In genomic region chr17:1422907-1423306, GRCh38 we compare ENCODE assay signal across 8 cellular contexts. TPM values are rescaled to one million over a fixed set of nuclear protein-coding genes. Genes with fewer than 3 reads are reported as not detected.
DNase-seq lines count a peak whose midpoint lies in the region; ATAC-seq lines count a peak whose summit lies in the region.

No MANE protein-coding gene starts in this region.

- intact Hi-C loops in dendritic cell treated with granulocyte-macrophage colony-stimulating factor and Interleukin-4, amounts not matched to agents 40 ng/mL and 50 ng/mL, for 4 days (cut with micrococcal nuclease) = loop anchor here (10.0 kb wide), 1 partner anchor 58 kb away; no protein-coding TSS in a partner anchor
- intact Hi-C loops in naive thymus-derived CD4-positive, alpha-beta T cell (cut with micrococcal nuclease) = no loop called here

- peaks cover 40 to 53% of the 10 kb centered on the region in 2 experiments for H3K36me3 ChIP-seq in mesenchymal stem cell (ENCODE audit: control insufficient read depth in 1 of 2, insufficient read depth in 2 of 2, low read depth in 1 of 2, low read length in 2 of 2)
- peaks cover 0 to 48% (median 6%) of the 10 kb centered on the region in 3 experiments for H3K36me3 ChIP-seq in naive thymus-derived CD4-positive, alpha-beta T cell (ENCODE audit: control insufficient read depth in 2 of 3, insufficient read depth in 3 of 3, low read length in 3 of 3)

- H3K4me1 Mint-ChIP-seq in dendritic cell treated with granulocyte-macrophage colony-stimulating factor and Interleukin-4, amounts not matched to agents 40 ng/mL and 50 ng/mL, for 4 days (ENCODE audit: low read depth) = peaks cover 22% of the 10 kb centered on the region
- H3K4me1 Mint-ChIP-seq in naive thymus-derived CD4-positive, alpha-beta T cell = peaks cover 0 to 9% (median 4%) of the 10 kb centered on the region in 7 donors

- H2AFZ ChIP-seq in mesenchymal stem cell (ENCODE audit: low read depth, low read length) = no peak overlapping the region

- no peaks in the 10 kb centered on the region for H3K27me3 ChIP-seq in mesenchymal stem cell (ENCODE audit: control insufficient read depth in 1 of 2, insufficient read depth in 1 of 2, low read length in 2 of 2)
- no peaks in the 10 kb centered on the region for H3K27me3 ChIP-seq in naive thymus-derived CD4-positive, alpha-beta T cell (ENCODE audit: control insufficient read depth in 2 of 2, insufficient read depth in 2 of 2, low read length in 2 of 2)

- POLR2A ChIA-PET in naive thymus-derived CD4-positive, alpha-beta T cell (lab: Charles Lee) = no interaction called here

- peak overlapping the region; percentile 40 for H3K9ac ChIP-seq in mesenchymal stem cell (ENCODE audit: low read length)

- no peak for ATAC-seq in GM18502 (IDR thresholded peaks at IDR 0.05; ENCODE audit: poor library complexity, unreplicated experiment)
- no peak for ATAC-seq in naive thymus-derived CD4-positive, alpha-beta T cell

- H3K27ac ChIP-seq in mesenchymal stem cell (ENCODE audit: low read length, poor library complexity, severe bottlenecking) = peak overlapping the region; percentile 84
- H3K27ac ChIP-seq in naive thymus-derived CD4-positive, alpha-beta T cell (ENCODE audit: low read depth, low read length) = no peak overlapping the region

- no peak overlapping the region for H3K18ac ChIP-seq in mesenchymal stem cell (ENCODE audit: low read depth in 1 of 2, low read length in 2 of 2)

- H4K91ac ChIP-seq in mesenchymal stem cell (ENCODE audit: low read length) = no peak overlapping the region

- DNase-seq in AG08395 (ENCODE audit: low spot score) = peak; percentile 91
- peak; percentile 97 for DNase-seq in LHCN-M2 (ENCODE audit: low read depth)
- DNase-seq in mesenchymal stem cell = peak; percentile 96
- DNase-seq in NOMO-1 treated with DMSO at 0.1 percent for 48 hours (lab: John Stamatoyannopoulos, UW; ENCODE audit: unreplicated experiment) = no peak
- no peak for DNase-seq in NCI-H345 (lab: John Stamatoyannopoulos, UW)
- no peak for DNase-seq in naive thymus-derived CD4-positive, alpha-beta T cell

- no peak overlapping the region for H3K4me3 Mint-ChIP-seq in dendritic cell treated with granulocyte-macrophage colony-stimulating factor and Interleukin-4, amounts not matched to agents 40 ng/mL and 50 ng/mL, for 4 days
- no peak overlapping the region for H3K4me3 Mint-ChIP-seq in naive thymus-derived CD4-positive, alpha-beta T cell

- H3K4me1 ChIP-seq in mesenchymal stem cell (ENCODE audit: control insufficient read depth, insufficient read depth, low read depth, low read length) = peaks cover 17% of the 10 kb centered on the region
- no peaks in the 10 kb centered on the region for H3K4me1 ChIP-seq in naive thymus-derived CD4-positive, alpha-beta T cell (ENCODE audit: control insufficient read depth in 2 of 2, insufficient read depth in 2 of 2, low read length in 2 of 2)

- no peaks in the 10 kb centered on the region for H3K9me3 Mint-ChIP-seq in dendritic cell treated with granulocyte-macrophage colony-stimulating factor and Interleukin-4, amounts not matched to agents 40 ng/mL and 50 ng/mL, for 4 days
- no peaks in the 10 kb centered on the region for H3K9me3 Mint-ChIP-seq in naive thymus-derived CD4-positive, alpha-beta T cell

- CTCF ChIA-PET in naive thymus-derived CD4-positive, alpha-beta T cell (lab: Charles Lee) = no interaction called here

- peaks cover 7% of the 10 kb centered on the region for H3K79me1 ChIP-seq in mesenchymal stem cell (replicated peaks; ENCODE audit: low read length, poor library complexity, severe bottlenecking)

- H2AK5ac ChIP-seq in mesenchymal stem cell (ENCODE audit: low read length, severe bottlenecking) = no peak overlapping the region

- H3K9me3 ChIP-seq in mesenchymal stem cell (ENCODE audit: control insufficient read depth, low read length) = no peaks in the 10 kb centered on the region
- no peaks in the 10 kb centered on the region for H3K9me3 ChIP-seq in naive thymus-derived CD4-positive, alpha-beta T cell (ENCODE audit: control insufficient read depth in 2 of 3, low read length in 3 of 3)

- peak overlapping the region; percentile 25 for H3K27ac Mint-ChIP-seq in dendritic cell treated with granulocyte-macrophage colony-stimulating factor and Interleukin-4, amounts not matched to agents 40 ng/mL and 50 ng/mL, for 4 days
- no peak overlapping the region for H3K27ac Mint-ChIP-seq in naive thymus-derived CD4-positive, alpha-beta T cell

- no peak overlapping the region for H4K8ac ChIP-seq in mesenchymal stem cell (ENCODE audit: low read length)

- no peak overlapping the region for H2BK120ac ChIP-seq in mesenchymal stem cell (ENCODE audit: low read depth, low read length)

- H3K4me3 ChIP-seq in mesenchymal stem cell (ENCODE audit: insufficient read depth in 1 of 2, low read depth in 1 of 2, low read length in 2 of 2) = peak overlapping the region in 1 of 2 experiments; percentile 31
- no peak overlapping the region for H3K4me3 ChIP-seq in naive thymus-derived CD4-positive, alpha-beta T cell (ENCODE audit: low read length)

- no peak overlapping the region for H2BK5ac ChIP-seq in mesenchymal stem cell (ENCODE audit: low read depth, low read length, poor library complexity, severe bottlenecking)

- no peak overlapping the region for H3K23ac ChIP-seq in mesenchymal stem cell (ENCODE audit: low read length in 2 of 2)

- H3K36me3 Mint-ChIP-seq in dendritic cell treated with granulocyte-macrophage colony-stimulating factor and Interleukin-4, amounts not matched to agents 40 ng/mL and 50 ng/mL, for 4 days (ENCODE audit: low read depth) = peaks cover 91% of the 10 kb centered on the region
- H3K36me3 Mint-ChIP-seq in naive thymus-derived CD4-positive, alpha-beta T cell = peaks cover 0 to 24% (median 14%) of the 10 kb centered on the region in 5 donors

- H3K27me3 Mint-ChIP-seq in dendritic cell treated with granulocyte-macrophage colony-stimulating factor and Interleukin-4, amounts not matched to agents 40 ng/mL and 50 ng/mL, for 4 days = no peaks in the 10 kb centered on the region
- no peaks in the 10 kb centered on the region for H3K27me3 Mint-ChIP-seq in naive thymus-derived CD4-positive, alpha-beta T cell

- no peak overlapping the region for H3K14ac ChIP-seq in mesenchymal stem cell (ENCODE audit: low read length in 2 of 2)

- no peak overlapping the region for H2BK12ac ChIP-seq in mesenchymal stem cell (ENCODE audit: low read length in 2 of 2)

- no peak overlapping the region for H3K4me2 ChIP-seq in mesenchymal stem cell (ENCODE audit: low read length, poor library complexity, severe bottlenecking)

- H3K4ac ChIP-seq in mesenchymal stem cell (ENCODE audit: low read depth in 1 of 2, low read length in 2 of 2) = no peak overlapping the region

- H2BK15ac ChIP-seq in mesenchymal stem cell (ENCODE audit: low read depth, poor library complexity, severe bottlenecking) = no peak overlapping the region

- 12% methylated on average over 6 of the region's 8 CpGs for WGBS in mesenchymal stem cell

RNA-seq across cellular contexts. Expression of gene YWHAE, which starts 22.9 kb away (rescaled TPM):
- 605 and 722 TPM in 2 replicates for total RNA-seq in LHCN-M2 (2014; rRNA removed)
- 1,151 TPM for polyA plus RNA-seq in LHCN-M2 (2012)
- 476 TPM for polyA plus RNA-seq in mesenchymal stem cell (2013, experiment 1 of 2)
- polyA plus RNA-seq in mesenchymal stem cell (2013, experiment 2 of 2) = 478 TPM
- total RNA-seq in naive thymus-derived CD4-positive, alpha-beta T cell = 100 to 1,000 TPM; 119 to 317 (median 127) TPM
- polyA plus RNA-seq in naive thymus-derived CD4-positive, alpha-beta T cell = 10 to 100 TPM; 30.6 to 37.3 TPM

RNA-seq across cellular contexts. Expression of gene CRK, which starts 33.1 kb away (rescaled TPM):
- total RNA-seq in LHCN-M2 (2014; rRNA removed) = 82.8 and 86.6 TPM in 2 replicates
- 33.1 TPM for polyA plus RNA-seq in LHCN-M2 (2012)
- polyA plus RNA-seq in mesenchymal stem cell (2013, experiment 1 of 2) = 51.6 TPM
- 53.7 TPM for polyA plus RNA-seq in mesenchymal stem cell (2013, experiment 2 of 2)
- 10 to 100 TPM; 16.9 to 29.0 (median 20.9) TPM for total RNA-seq in naive thymus-derived CD4-positive, alpha-beta T cell
- 10 to 100 TPM; 20.0 to 24.3 TPM for polyA plus RNA-seq in naive thymus-derived CD4-positive, alpha-beta T cell

Comparison
In these comparisons a context has a peak if more than half of its experiments do, and no peak if none do; other contexts are left out.
1. DNase-seq: peak in AG08395 (single experiment), LHCN-M2 (single experiment) and mesenchymal stem cell (single experiment); none in NOMO-1 treated with DMSO at 0.1 percent for 48 hours (single experiment), NCI-H345 (single experiment) and naive thymus-derived CD4-positive, alpha-beta T cell (0 of 9).